ENCODE assay signal across 8 cellular contexts in the genomic region with DNA sequence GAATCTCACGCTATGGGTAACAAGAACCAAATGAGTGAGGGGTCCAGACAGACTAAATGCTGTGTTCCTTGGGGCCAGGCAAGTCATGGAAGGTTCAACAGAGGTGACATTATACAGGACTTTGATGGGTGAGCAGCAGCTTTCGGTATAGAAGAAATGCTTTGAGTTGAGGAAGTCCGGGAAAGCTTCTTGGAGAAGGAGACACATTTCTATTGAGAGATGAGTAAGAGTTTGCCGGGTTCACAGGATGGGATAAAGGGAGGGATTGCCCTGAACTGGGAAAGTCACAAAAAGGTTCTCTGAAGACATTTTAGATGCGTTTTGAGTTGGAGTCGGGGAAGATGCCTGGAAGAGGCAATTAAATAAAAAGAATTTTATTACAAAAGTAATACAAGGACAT. TPM values are rescaled to one million over a fixed set of nuclear protein-coding genes. Genes with fewer than 3 reads are reported as not detected.
DNase-seq lines count a peak whose midpoint lies in the region; ATAC-seq, FAIRE-seq and TF ChIP-seq lines count a peak whose summit lies in the region.

No MANE protein-coding gene starts in this region.

- H3K27ac ChIP-seq in CD4-positive, CD25-positive, alpha-beta regulatory T cell (ENCODE audit: insufficient read depth, low read length, poor library complexity, severe bottlenecking): no peak overlapping the region
- H3K27ac ChIP-seq in OCI-LY3 (ENCODE audit: low read length): no peak overlapping the region
- H3K27ac ChIP-seq in neuronal stem cell (replicated peaks; ENCODE audit: low read length): no peak overlapping the region

- H3K4me3 Mint-ChIP-seq in CD4-positive, CD25-positive, alpha-beta regulatory T cell: peak overlapping the region; percentile 83 to 88 (median 86)
- peak overlapping the region; percentile 77 to 85 for H3K4me3 Mint-ChIP-seq in effector memory CD8-positive, alpha-beta T cell

- H2BK5ac ChIP-seq in neuronal stem cell (ENCODE audit: low read length): no peak overlapping the region

- no peak for TF ChIP-seq CTCF in OCI-LY3 (IDR thresholded peaks at IDR 0.05; ENCODE audit: low read depth, low read length)

- no peak overlapping the region for H3K23ac ChIP-seq in neuronal stem cell (ENCODE audit: low read depth, low read length, poor library complexity)

- peaks cover 0 to 24% (median 19%) of the 10 kb centered on the region in 4 donors for H3K4me1 Mint-ChIP-seq in CD4-positive, CD25-positive, alpha-beta regulatory T cell
- peaks cover 27 to 30% of the 10 kb centered on the region in 2 donors for H3K4me1 Mint-ChIP-seq in effector memory CD8-positive, alpha-beta T cell (ENCODE audit: low read depth in 2 of 2)

- H3K18ac ChIP-seq in neuronal stem cell (ENCODE audit: low read length): no peak overlapping the region

- no peaks in the 10 kb centered on the region for H3K27me3 ChIP-seq in CD4-positive, CD25-positive, alpha-beta regulatory T cell (ENCODE audit: control insufficient read depth, insufficient read depth, low read length)
- H3K27me3 ChIP-seq in OCI-LY3 (ENCODE audit: low read depth, low read length) (peaks cover 11% of the 10 kb centered on the region; the same call in 1 of the 2 replicates), neuronal stem cell (ENCODE audit: control insufficient read depth in 3 of 3, insufficient read depth in 3 of 3, low read depth in 1 of 3, low read length in 3 of 3) (peaks cover 0 to 27% (median 2%) of the 10 kb centered on the region in 3 experiments)

- no peaks in the 10 kb centered on the region for H3K79me2 ChIP-seq in OCI-LY3 (ENCODE audit: low read length)

- H3K4ac ChIP-seq in neuronal stem cell (ENCODE audit: low read length): no peak overlapping the region

- no peaks in the 10 kb centered on the region for H3K79me1 ChIP-seq in neuronal stem cell (ENCODE audit: low read depth, low read length)

- H4K20me1 ChIP-seq in OCI-LY3 (ENCODE audit: insufficient read depth, low read length): no peaks in the 10 kb centered on the region

- no peak for FAIRE-seq in HTR-8/SVneo (lab: Jason Lieb, UNC)

- peak overlapping the region in 2 of 3 donors; percentile 40 to 88 for H3K27ac Mint-ChIP-seq in CD4-positive, CD25-positive, alpha-beta regulatory T cell
- peak overlapping the region; percentile 87 to 93 for H3K27ac Mint-ChIP-seq in effector memory CD8-positive, alpha-beta T cell

- no peak overlapping the region for H2AK5ac ChIP-seq in neuronal stem cell (ENCODE audit: low read depth, low read length)

- no peak overlapping the region for H3K14ac ChIP-seq in neuronal stem cell (ENCODE audit: low read length)

- no peak overlapping the region for H2BK12ac ChIP-seq in neuronal stem cell (ENCODE audit: low read length)

- no peaks in the 10 kb centered on the region for H3K36me3 ChIP-seq in CD4-positive, CD25-positive, alpha-beta regulatory T cell (ENCODE audit: control insufficient read depth, insufficient read depth, low read length)
- H3K36me3 ChIP-seq in OCI-LY3 (replicated peaks; ENCODE audit: low read depth, low read length) (no peaks in the 10 kb centered on the region), neuronal stem cell (replicated peaks in 1 of 2; ENCODE audit: control insufficient read depth in 2 of 2, insufficient read depth in 2 of 2, low read length in 2 of 2) (no peaks in the 10 kb centered on the region)

- peak overlapping the region; percentile 59 for H3K9ac ChIP-seq in OCI-LY3 (ENCODE audit: low read length)
- no peak overlapping the region for H3K9ac ChIP-seq in neuronal stem cell (ENCODE audit: low read depth, low read length, poor library complexity)

- H3K9me3 Mint-ChIP-seq in CD4-positive, CD25-positive, alpha-beta regulatory T cell: peaks cover 0 to 3% (median 0%) of the 10 kb centered on the region in 7 donors
- no peaks in the 10 kb centered on the region for H3K9me3 Mint-ChIP-seq in effector memory CD8-positive, alpha-beta T cell

- no peak overlapping the region for H4K8ac ChIP-seq in neuronal stem cell (ENCODE audit: low read depth, low read length)

- peaks cover 23% of the 10 kb centered on the region for H3K4me1 ChIP-seq in CD4-positive, CD25-positive, alpha-beta regulatory T cell (ENCODE audit: control insufficient read depth, insufficient read depth, low read length, poor library complexity, severe bottlenecking)
- H3K4me1 ChIP-seq in OCI-LY3 (ENCODE audit: low read length) (peaks cover 9% of the 10 kb centered on the region), neuronal stem cell (ENCODE audit: control insufficient read depth in 2 of 2, insufficient read depth in 1 of 2, low read depth in 1 of 2, low read length in 2 of 2) (peaks cover 1 to 8% of the 10 kb centered on the region in 2 donors)

- no peak overlapping the region for H4K91ac ChIP-seq in neuronal stem cell (ENCODE audit: low read depth, low read length, poor library complexity)

- WGBS in neuronal stem cell (ENCODE audit: extremely low coverage in 2 of 2, insufficient read length in 2 of 2, insufficient replicate concordance in 1 of 2), 2 donors: no CpG with 5 or more reads among the region's 6 CpGs

- H2BK120ac ChIP-seq in neuronal stem cell (ENCODE audit: low read depth, low read length): no peak overlapping the region

- DNase-seq in CD4-positive, CD25-positive, alpha-beta regulatory T cell: no peak
- DNase-seq in effector memory CD8-positive, alpha-beta T cell: no peak
- DNase-seq in neuronal stem cell (ENCODE audit: low spot score) (no peak), HTR-8/SVneo (ENCODE audit: insufficient read length, low spot score) (no peak)
- DNase-seq in activated CD4-positive, alpha-beta T cell treated with anti-CD3 and anti-CD28 coated beads, Interleukin-2, amount 50 U/mL, for 48 hours: no peak
- DNase-seq in activated CD8-positive, alpha-beta memory T cell treated with anti-CD3 and anti-CD28 coated beads, Interleukin-2, amount 50 U/mL, for 48 hours: no peak

- no peaks in the 10 kb centered on the region for H3K9me3 ChIP-seq in CD4-positive, CD25-positive, alpha-beta regulatory T cell (ENCODE audit: control insufficient read depth in 2 of 2, low read length in 2 of 2)
- no peaks in the 10 kb centered on the region for H3K9me3 ChIP-seq in OCI-LY3 (ENCODE audit: insufficient read depth, low read length)
- no peaks in the 10 kb centered on the region for H3K9me3 ChIP-seq in neuronal stem cell (replicated peaks in 1 of 2; ENCODE audit: control insufficient read depth in 2 of 2, insufficient read depth in 1 of 2, low read depth in 1 of 2, low read length in 2 of 2)

- peak overlapping the region; percentile 98 for H3K4me2 ChIP-seq in OCI-LY3 (ENCODE audit: low read length)
- peak overlapping the region; percentile 66 for H3K4me2 ChIP-seq in neuronal stem cell (ENCODE audit: insufficient read depth, low read length, poor library complexity, severe bottlenecking)

- H3K27me3 Mint-ChIP-seq in CD4-positive, CD25-positive, alpha-beta regulatory T cell: peaks cover 39% of the 10 kb centered on the region
- no peaks in the 10 kb centered on the region for H3K27me3 Mint-ChIP-seq in effector memory CD8-positive, alpha-beta T cell

- no peaks in the 10 kb centered on the region for H3K36me3 Mint-ChIP-seq in CD4-positive, CD25-positive, alpha-beta regulatory T cell
- peaks cover 23% of the 10 kb centered on the region for H3K36me3 Mint-ChIP-seq in effector memory CD8-positive, alpha-beta T cell (ENCODE audit: insufficient read depth)

- no peak for ATAC-seq in CD4-positive, CD25-positive, alpha-beta regulatory T cell (ENCODE audit: low read depth in 2 of 2)
- ATAC-seq in effector memory CD8-positive, alpha-beta T cell (replicated peaks): no peak
- no peak for ATAC-seq in HG03432 (IDR thresholded peaks at IDR 0.05; ENCODE audit: unreplicated experiment)

- H3K4me3 ChIP-seq in CD4-positive, CD25-positive, alpha-beta regulatory T cell (ENCODE audit: low read depth, low read length): peak overlapping the region; percentile 73
- peak overlapping the region; percentile 96 for H3K4me3 ChIP-seq in OCI-LY3 (ENCODE audit: low read length)
- H3K4me3 ChIP-seq in neuronal stem cell (ENCODE audit: low read length in 2 of 2): peak overlapping the region; percentile 77 to 80

- H2AFZ ChIP-seq in OCI-LY3 (ENCODE audit: low read depth, low read length): peak overlapping the region; percentile 94; the same call in 1 of the 2 replicates
- H2AFZ ChIP-seq in neuronal stem cell (ENCODE audit: low read length): peak overlapping the region; percentile 90

- H2BK15ac ChIP-seq in neuronal stem cell (ENCODE audit: low read length): no peak overlapping the region

RNA-seq across cellular contexts. Expression of a gene that starts 0.6 kb away (rescaled TPM):
- 1.5 TPM for total RNA-seq in CD4-positive, CD25-positive, alpha-beta regulatory T cell
- 1 to 10 TPM in 2 of 4 donors, under 1 TPM in 1, not detected in 1; 0.69 to 1.9 (median 1.2) TPM for polyA plus RNA-seq in CD4-positive, CD25-positive, alpha-beta regulatory T cell
- polyA plus RNA-seq in neuronal stem cell (2013, experiment 1 of 2): 5.9 TPM
- 6.1 TPM for polyA plus RNA-seq in neuronal stem cell (2013, experiment 2 of 2)

RNA-seq across cellular contexts. Expression of a gene that starts 43.7 kb away (rescaled TPM):
- total RNA-seq in CD4-positive, CD25-positive, alpha-beta regulatory T cell: 55.3 TPM
- 100 to 1,000 TPM; 111 to 122 (median 115) TPM for polyA plus RNA-seq in CD4-positive, CD25-positive, alpha-beta regulatory T cell
- 47.7 TPM for polyA plus RNA-seq in neuronal stem cell (2013, experiment 1 of 2)
- polyA plus RNA-seq in neuronal stem cell (2013, experiment 2 of 2): 46.5 TPM
